In the genomic region with DNA sequence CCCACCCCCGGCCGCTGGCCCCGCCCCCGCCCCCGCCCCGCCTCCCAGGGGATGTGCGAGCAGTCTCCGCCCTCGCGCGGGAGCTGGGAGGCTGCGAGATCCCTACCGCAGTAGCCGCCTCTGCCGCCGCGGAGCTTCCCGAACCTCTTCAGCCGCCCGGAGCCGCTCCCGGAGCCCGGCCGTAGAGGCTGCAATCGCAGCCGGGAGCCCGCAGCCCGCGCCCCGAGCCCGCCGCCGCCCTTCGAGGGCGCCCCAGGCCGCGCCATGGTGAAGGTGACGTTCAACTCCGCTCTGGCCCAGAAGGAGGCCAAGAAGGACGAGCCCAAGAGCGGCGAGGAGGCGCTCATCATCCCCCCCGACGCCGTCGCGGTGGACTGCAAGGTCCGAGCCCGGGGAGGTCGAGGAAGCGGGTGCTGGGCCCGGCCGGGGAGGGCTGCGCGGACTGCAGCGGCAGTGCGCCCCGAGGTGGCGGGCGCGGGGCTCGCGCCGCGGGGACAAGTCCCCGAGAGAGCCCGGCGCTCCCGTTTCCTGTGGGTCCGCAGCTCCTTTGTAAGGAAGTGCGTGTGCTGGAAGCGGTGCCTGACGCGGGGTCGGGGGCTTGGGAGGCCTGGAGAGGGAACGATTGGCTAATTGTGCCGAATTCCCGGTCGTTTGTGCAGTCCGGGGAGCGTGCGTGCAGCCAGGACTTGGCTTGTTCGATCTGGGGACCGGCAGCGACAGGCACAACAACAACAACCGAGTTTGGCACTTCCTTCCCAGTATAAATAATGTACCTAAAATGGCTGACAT, we compare ENCODE assay signal across 8 cellular contexts. TPM values are rescaled to one million over a fixed set of nuclear protein-coding genes. Genes with fewer than 3 reads are reported as not detected.
DNase-seq lines count a peak whose midpoint lies in the region; ATAC-seq, FAIRE-seq and TF ChIP-seq lines count a peak whose summit lies in the region.

A gene (plus strand): TSS at position 110 of the 789 bp plus-strand sequence. CDS start 155 bp downstream, at position 265.

- DNase-seq in H54 (ENCODE audit: insufficient read length, low spot score) (peak; percentile 64), MM.1S (peak; percentile 43), astrocyte of the cerebellum (ENCODE audit: low read depth) (no peak), hippocampal formation (lab: John Stamatoyannopoulos, UW) (peak; percentile 66 to 76), retinal pigment epithelial cell (ENCODE audit: low read depth) (no peak)

- peak within 1 kb of the TSS; percentile 79 for H3K9ac ChIP-seq in MM.1S (ENCODE audit: low read length)

- no peaks in the 10 kb centered on the region for H3K27me3 ChIP-seq in MM.1S (replicated peaks; ENCODE audit: insufficient read depth, low read length)

- FAIRE-seq in H54 (lab: Jason Lieb, UNC): no peak

- H3K36me3 ChIP-seq in MM.1S (replicated peaks; ENCODE audit: insufficient read depth, low read length): no peaks in the 10 kb centered on the region

- H3K4me3 ChIP-seq in GM08714 (ENCODE audit: low read length) (peak within 1 kb of the TSS; percentile 94), MM.1S (ENCODE audit: low read length) (peak within 1 kb of the TSS; percentile 80), astrocyte of the cerebellum (ENCODE audit: low read depth, low read length) (peak within 1 kb of the TSS; percentile 92), retinal pigment epithelial cell (ENCODE audit: low read length) (peak within 1 kb of the TSS; percentile 97)

- peak; percentile 43 for TF ChIP-seq CTCF in MM.1S (IDR thresholded peaks at IDR 0.05; ENCODE audit: low read length)
- peak; percentile 28 for TF ChIP-seq CTCF in astrocyte of the cerebellum (IDR thresholded peaks at IDR 0.05; ENCODE audit: low read depth, low read length, missing control alignments)
- peak; percentile 37 for TF ChIP-seq CTCF in retinal pigment epithelial cell (conservative IDR thresholded peaks at IDR 0.05; ENCODE audit: low read depth, low read length)

- H3K9me2 ChIP-seq in MM.1S (replicated peaks; ENCODE audit: insufficient read depth, low read length): no peaks in the 10 kb centered on the region

- peaks cover 5% of the 10 kb centered on the region; the same call in 1 of the 2 replicates for H3K79me2 ChIP-seq in MM.1S (ENCODE audit: low read length)

- peak; percentile 75 for TF ChIP-seq POLR2A in H54 (IDR thresholded peaks at IDR 0.05; ENCODE audit: low read depth, low read length)

- in situ Hi-C loops in astrocyte of the cerebellum (cut with HindIII; ENCODE audit: low sequenced_read_pairs): no loop called here

- H3K4me1 ChIP-seq in MM.1S (ENCODE audit: low read length): no peaks in the 10 kb centered on the region

- peak within 1 kb of the TSS; percentile 56 for H2AFZ ChIP-seq in MM.1S (ENCODE audit: low read length)

- H4K20me1 ChIP-seq in MM.1S (ENCODE audit: insufficient read depth, low read length): no peaks in the 10 kb centered on the region

- H3K4me2 ChIP-seq in MM.1S (ENCODE audit: low read depth, low read length): peak within 1 kb of the TSS; percentile 51

- no peak for ATAC-seq in HG03457 (IDR thresholded peaks at IDR 0.05; ENCODE audit: unreplicated experiment)

- intact Hi-C loops in T-helper 2 cell treated with Interferon-gamma antibody and Interleukin-4, amounts not matched to agents 100 ng/mL and 5 ng/mL, for 36 hours (cut with micrococcal nuclease): loop anchor here (1.0 to 5.0 kb wide), 14 partner anchors 12 to 744 kb away; a partner anchor contains a TSS

- H3K9me3 ChIP-seq in MM.1S (replicated peaks; ENCODE audit: insufficient read depth, low read length): no peaks in the 10 kb centered on the region

- H3K27ac ChIP-seq in MM.1S (ENCODE audit: low read length): peak within 1 kb of the TSS; percentile 53; the same call in 1 of the 2 replicates

- H3F3A ChIP-seq in MM.1S (ENCODE audit: insufficient read depth, low read length): no peaks in the 10 kb centered on the region

RNA-seq across cellular contexts. Expression of the gene that starts here (rescaled TPM):
- total RNA-seq in T-helper 2 cell treated with Interferon-gamma antibody and Interleukin-4, amounts not matched to agents 100 ng/mL and 5 ng/mL, for 36 hours: 125 and 128 TPM in 2 replicates

Comparison
In these comparisons a context has a peak if more than half of its experiments do, and no peak if none do; other contexts are left out.
1. DNase-seq: peak in H54 (single experiment), MM.1S (single experiment) and hippocampal formation (2 of 2); none in astrocyte of the cerebellum (single experiment) and retinal pigment epithelial cell (single experiment).
2. Peak in every context shown above with its lines, with median percentiles within 50 percentile points of each other: H3K4me3 ChIP-seq and CTCF ChIP-seq.